In the genomic region with DNA sequence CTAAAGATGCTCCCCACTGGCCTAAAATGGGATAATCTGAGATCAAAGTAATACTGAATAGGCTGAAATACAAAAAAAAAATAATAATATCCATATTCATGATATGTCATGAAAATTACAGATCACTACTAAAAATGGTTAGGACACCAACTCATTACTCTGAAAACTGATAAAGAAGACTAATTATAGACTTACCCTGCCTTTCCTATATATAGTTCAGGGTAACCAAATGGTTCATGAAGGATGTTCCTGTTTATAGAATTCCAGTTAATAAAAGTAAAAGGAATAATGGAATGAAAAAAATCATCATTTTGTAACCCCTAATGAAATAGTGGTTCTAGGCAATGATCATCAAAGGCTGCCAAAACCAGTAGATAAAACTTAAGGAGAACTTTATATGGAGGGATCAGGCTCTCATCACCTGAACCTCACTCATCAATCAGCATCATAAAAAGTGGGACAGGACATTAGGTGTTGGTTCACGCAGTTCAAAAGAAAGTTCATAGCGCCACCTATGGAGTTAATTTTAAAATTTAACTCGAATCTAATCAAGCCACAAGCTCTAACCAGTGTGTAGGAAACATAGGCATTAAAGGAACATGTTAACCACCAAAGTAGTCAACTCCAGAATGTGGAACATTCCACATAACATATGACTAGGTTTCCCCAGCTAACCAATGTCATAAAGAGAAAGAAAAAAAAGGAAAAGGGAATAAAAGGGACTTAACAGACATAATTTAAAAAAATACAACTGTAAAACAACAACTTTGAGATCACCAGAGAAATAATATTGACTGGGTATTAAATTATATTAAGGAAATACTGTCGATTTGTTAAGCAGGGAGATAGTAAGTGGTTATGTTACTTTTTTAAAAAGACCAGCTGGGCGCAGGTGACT, we compare ENCODE assay signal across 8 cellular contexts. TPM values are rescaled to one million over a fixed set of nuclear protein-coding genes. Genes with fewer than 3 reads are reported as not detected.
A peak's percentile ranks its signal among the peaks of the same experiment; 100 is the strongest.
DNase-seq lines count a peak whose midpoint lies in the region; ATAC-seq and TF ChIP-seq lines count a peak whose summit lies in the region.

No MANE protein-coding gene starts in this region.

- no peak overlapping the region for H3K14ac ChIP-seq in H9 (ENCODE audit: insufficient read depth, low read length)

- CTCF ChIA-PET in Panc1 (lab: Charles Lee), result interaction anchor here (0.6 to 1.1 kb wide), 7 partner anchors 9 to 697 kb away, joined by 3 to 10 read pairs (median 3); no protein-coding TSS in a partner anchor

- POLR2A ChIA-PET in Panc1 (lab: Charles Lee), result interaction anchor here (0.5 to 0.6 kb wide), 3 partner anchors 60 to 413 kb away, joined by 3 to 6 read pairs (median 3); no protein-coding TSS in a partner anchor

- ATAC-seq in Panc1 (peak; percentile 94), HG02884 (IDR thresholded peaks at IDR 0.05; ENCODE audit: unreplicated experiment) (no peak), GM21447 (IDR thresholded peaks at IDR 0.05; ENCODE audit: unreplicated experiment) (no peak)

- H3K4me3 Mint-ChIP-seq in H9 (no peak overlapping the region), osteocyte (ENCODE audit: unreplicated experiment) (no peak overlapping the region)

- no peaks in the 10 kb centered on the region for H3K4me1 Mint-ChIP-seq in H9
- H3K4me1 Mint-ChIP-seq in osteocyte (ENCODE audit: unreplicated experiment), result peaks cover 16% of the 10 kb centered on the region

- no peak overlapping the region for H3K9ac ChIP-seq in H9 (ENCODE audit: extremely low read depth, insufficient read length, low read length)

- no peak overlapping the region for H3K4ac ChIP-seq in H9 (ENCODE audit: low read depth, low read length)

- H3K27me3 Mint-ChIP-seq in H9 (ENCODE audit: low read depth), result no peaks in the 10 kb centered on the region
- no peaks in the 10 kb centered on the region for H3K27me3 Mint-ChIP-seq in osteocyte (ENCODE audit: unreplicated experiment)

- no peak overlapping the region for H3T11ph ChIP-seq in H9 (ENCODE audit: low read length)

- no peak overlapping the region for H2BK120ac ChIP-seq in H9 (ENCODE audit: low read depth, low read length, poor library complexity, severe bottlenecking)

- TF ChIP-seq CTCF in H9 (conservative IDR thresholded peaks at IDR 0.05), result peak; percentile 71
- TF ChIP-seq CTCF in Panc1 (IDR thresholded peaks at IDR 0.05), result peak; percentile 69; the same call in 1 of the 2 replicates
- peak; percentile 25 to 39 (median 37) for TF ChIP-seq CTCF in esophagus muscularis mucosa (IDR thresholded peaks at IDR 0.05)
- TF ChIP-seq CTCF in osteocyte (IDR thresholded peaks at IDR 0.05), result peak; percentile 59

- H3K79me1 ChIP-seq in H9 (ENCODE audit: insufficient read depth, low read depth, low read length, poor library complexity, severe bottlenecking), result no peaks in the 10 kb centered on the region

- H3K9me3 Mint-ChIP-seq in H9 (no peaks in the 10 kb centered on the region; a peak in 1 of 5 replicates), osteocyte (ENCODE audit: unreplicated experiment) (no peaks in the 10 kb centered on the region)

- no peak overlapping the region for H4K8ac ChIP-seq in H9 (replicated peaks; ENCODE audit: insufficient read length, low read depth, low read length)

- DNase-seq in DMS 273 treated with DMSO at 0.1 percent for 48 hours (lab: John Stamatoyannopoulos, UW), result peak; percentile 1
- DNase-seq in H9, result no peak
- no peak for DNase-seq in Panc1 (ENCODE audit: low read depth, low spot score)
- DNase-seq in esophagus muscularis mucosa (ENCODE audit: extremely low spot score), result no peak
- no peak for DNase-seq in osteocyte (ENCODE audit: extremely low spot score, unreplicated experiment)
- no peak for DNase-seq in mucosa of gallbladder (ENCODE audit: low spot score)

- no peak overlapping the region for H3K18ac ChIP-seq in H9 (ENCODE audit: insufficient read length, low read depth, low read length)

- no peaks in the 10 kb centered on the region for H3K27me3 ChIP-seq in H9 (ENCODE audit: insufficient read depth, low read length)
- H3K27me3 ChIP-seq in Panc1 (ENCODE audit: control insufficient read depth, insufficient read depth, low read length), result no peaks in the 10 kb centered on the region
- H3K27me3 ChIP-seq in esophagus muscularis mucosa, result no peaks in the 10 kb centered on the region

- H3K23ac ChIP-seq in H9 (ENCODE audit: insufficient read length, low read depth, low read length), result no peak overlapping the region

- H3K27ac ChIP-seq in H9 (ENCODE audit: insufficient read length, low read depth, low read length) (no peak overlapping the region), Panc1 (ENCODE audit: low read length) (no peak overlapping the region), esophagus muscularis mucosa (replicated peaks in 1 of 4) (no peak overlapping the region)

- in situ Hi-C loops in Panc1 (cut with HindIII; ENCODE audit: low pct_unique_long_range_greater_than_20kb, low sequenced_read_pairs), result no loop called here

- H3K4me2 ChIP-seq in H9 (ENCODE audit: insufficient read depth, insufficient read length, low read length), result no peak overlapping the region

- no peak overlapping the region for H2BK15ac ChIP-seq in H9 (ENCODE audit: low read depth, low read length)

- H3K4me1 ChIP-seq in H9 (ENCODE audit: insufficient read depth, low read length) (no peaks in the 10 kb centered on the region), Panc1 (ENCODE audit: control insufficient read depth, insufficient read depth, low read length) (peaks cover 3% of the 10 kb centered on the region; the same call in 1 of the 2 replicates), esophagus muscularis mucosa (no peaks in the 10 kb centered on the region)

- H3K36me3 Mint-ChIP-seq in H9 (ENCODE audit: insufficient read depth in 1 of 3, low read depth in 3 of 3), result peaks cover 2 to 37% (median 31%) of the 10 kb centered on the region in 3 experiments; a peak in 6 of 7 replicates
- H3K36me3 Mint-ChIP-seq in osteocyte (ENCODE audit: unreplicated experiment), result peaks cover 29% of the 10 kb centered on the region

- BruUV-seq in Panc1 (replicated peaks; lab: Mats Ljungman, UMichigan), result no TSS peak

- H3K4me3 ChIP-seq in Panc1 (ENCODE audit: low read depth in 2 of 2, low read length in 2 of 2) (no peak overlapping the region), esophagus muscularis mucosa (no peak overlapping the region)

- no peak overlapping the region for H2BK5ac ChIP-seq in H9 (ENCODE audit: insufficient read length, low read length)

- H3K27ac Mint-ChIP-seq in H9 (no peak overlapping the region), osteocyte (ENCODE audit: unreplicated experiment) (peak overlapping the region; percentile 52)

- H4K5ac ChIP-seq in H9 (ENCODE audit: insufficient read length, low read depth, low read length), result no peak overlapping the region

- H2AFZ ChIP-seq in H9 (ENCODE audit: low read length), result no peak overlapping the region

- H3K23me2 ChIP-seq in H9 (ENCODE audit: insufficient read length, low read depth, low read length, poor library complexity, severe bottlenecking), result no peaks in the 10 kb centered on the region

- no peak for TF ChIP-seq EP300 in esophagus muscularis mucosa (IDR thresholded peaks at IDR 0.05)

- no peak overlapping the region for H4K91ac ChIP-seq in H9 (ENCODE audit: insufficient read length, low read depth, low read length)

- WGBS in H9 (ENCODE audit: extremely low coverage, insufficient read length, low lambda C conversion rate), result 100% methylated on average over 1 of the region's 5 CpGs
- 41% methylated on average over 5 of the region's 5 CpGs for WGBS in esophagus muscularis mucosa

- no peak overlapping the region for H2AK5ac ChIP-seq in H9 (ENCODE audit: insufficient read length, low read length)

- intact Hi-C loops in Panc1 (cut with micrococcal nuclease; ENCODE audit: unreplicated experiment), result loop anchor here (10.0 kb wide), 1 partner anchor 696 kb away; no protein-coding TSS in a partner anchor
- intact Hi-C loops in esophagus muscularis mucosa (cut with DNase I), result no loop called here

- TF ChIP-seq POLR2A in esophagus muscularis mucosa (IDR thresholded peaks at IDR 0.05; ENCODE audit: low read depth), result no peak

- no peak overlapping the region for H3K56ac ChIP-seq in H9 (ENCODE audit: insufficient read length, low read depth, low read length)

- H4K20me1 ChIP-seq in H9 (ENCODE audit: control insufficient read depth, insufficient read depth, insufficient read length), result no peaks in the 10 kb centered on the region

- H3K36me3 ChIP-seq in Panc1 (ENCODE audit: control insufficient read depth, insufficient read depth, low read length) (peaks cover 6% of the 10 kb centered on the region; the same call in 1 of the 2 replicates), esophagus muscularis mucosa (peaks cover 4 to 54% (median 23%) of the 10 kb centered on the region in 4 donors)

- H3K9me3 ChIP-seq in H9 (ENCODE audit: control insufficient read depth, low read depth, low read length), result no peaks in the 10 kb centered on the region
- no peaks in the 10 kb centered on the region for H3K9me3 ChIP-seq in Panc1 (ENCODE audit: control insufficient read depth, insufficient read depth, low read depth, low read length)
- no peaks in the 10 kb centered on the region for H3K9me3 ChIP-seq in esophagus muscularis mucosa

- no peak overlapping the region for H2BK20ac ChIP-seq in H9 (ENCODE audit: low read depth, low read length, poor library complexity, severe bottlenecking)

- no peaks in the 10 kb centered on the region for H3K79me2 ChIP-seq in H9 (ENCODE audit: insufficient read depth, low read length)

- no peak overlapping the region for H2BK12ac ChIP-seq in H9 (ENCODE audit: insufficient read length, low read depth, low read length)

RNA-seq across cellular contexts. Expression of gene P4HA1, which starts 35.7 kb away (rescaled TPM):
- total RNA-seq in H9 (2021) (47.8 and 48.6 TPM in 2 replicates), Panc1 (2021; ENCODE audit: unreplicated experiment) (58.5 TPM), esophagus muscularis mucosa (10 to 100 TPM; 16.7 to 25.0 (median 19.2) TPM), osteocyte (101 and 103 TPM in 2 replicates), mucosa of gallbladder (67.5 TPM)
- polyA plus RNA-seq in Panc1 (2012; ENCODE audit: insufficient read length), result 41.0 TPM

RNA-seq across cellular contexts. Expression of gene NUDT13, which starts 49.3 kb away (rescaled TPM):
- 1.5 and 1.6 TPM in 2 replicates for total RNA-seq in H9 (2021)
- total RNA-seq in Panc1 (2021; ENCODE audit: unreplicated experiment), result 6.1 TPM
- 3.2 TPM for polyA plus RNA-seq in Panc1 (2012; ENCODE audit: insufficient read length)
- total RNA-seq in esophagus muscularis mucosa, result 1 to 10 TPM; 1.3 to 3.4 (median 2.5) TPM
- 2.8 and 3.2 TPM in 2 replicates for total RNA-seq in osteocyte
- 2.7 TPM for total RNA-seq in mucosa of gallbladder
